In genomic region chr1:232627171-232627570, GRCh38 we compare ENCODE assay signal across 11 cellular contexts. TPM values are rescaled to one million over a fixed set of nuclear protein-coding genes. Genes with fewer than 3 reads are reported as not detected.
DNase-seq lines count a peak whose midpoint lies in the region; ATAC-seq and TF ChIP-seq lines count a peak whose summit lies in the region.
"Had no signal": no experiment of that assay in that cellular context is flagged by ENCODE, and none has a peak within 500 bp of the region (broad histone marks: within the 10 kb centered on the region; RNA-seq: fewer than 3 reads in every experiment).

No MANE protein-coding gene starts in this region.

- H3K9me3 ChIP-seq in Caco-2 (no peaks in the 10 kb centered on the region), IMR-90 (ENCODE audit: control insufficient read depth, insufficient read depth, low read length) (no peaks in the 10 kb centered on the region), endocrine pancreas (ENCODE audit: control insufficient read depth, low read length) (no peaks in the 10 kb centered on the region), muscle layer of duodenum (ENCODE audit: control insufficient read depth in 1 of 2, low read length in 2 of 2) (no peaks in the 10 kb centered on the region), Karpas-422 (ENCODE audit: low read length) (no peaks in the 10 kb centered on the region)
- H3K9me3 ChIP-seq: SK-N-SH had no signal

- intact Hi-C loops in Caco-2 (cut with micrococcal nuclease; ENCODE audit: unreplicated experiment): loop anchor here (1.0 to 10.0 kb wide), 4 partner anchors 71 to 580 kb away; no protein-coding TSS in a partner anchor
- intact Hi-C loops in IMR-90 (cut with micrococcal nuclease): loop anchor here (5.0 to 10.0 kb wide), 4 partner anchors 155 to 612 kb away; no protein-coding TSS in a partner anchor
- intact Hi-C loops in lower leg skin (cut with DNase I; ENCODE audit: low total_unique reads): loop anchor here (5.0 kb wide), 1 partner anchor 760 kb away; no protein-coding TSS in a partner anchor

- no CpG with 5 or more reads among the region's 4 CpGs for WGBS in IMR-90 (ENCODE audit: extremely low coverage in 2 of 2, insufficient read length in 1 of 2), 2 experiments
- whole genome bisulfite sequencing in lower leg skin, 2 donors: 49 to 64% methylated on average over 4 of the region's 4 CpGs

- no peaks in the 10 kb centered on the region for H3K36me3 Mint-ChIP-seq in Caco-2 (ENCODE audit: insufficient read depth, unreplicated experiment)
- H3K36me3 Mint-ChIP-seq: memory B cell had no signal

- peaks cover 6 to 20% of the 10 kb centered on the region in 2 experiments; a peak in 3 of 4 replicates for H3K79me1 ChIP-seq in IMR-90 (ENCODE audit: low read depth in 1 of 2, low read length in 2 of 2)

- no peaks in the 10 kb centered on the region for H3K36me3 ChIP-seq in Caco-2 (ENCODE audit: control insufficient read depth, insufficient read depth, low read length)
- no peaks in the 10 kb centered on the region for H3K36me3 ChIP-seq in IMR-90 (ENCODE audit: control insufficient read depth, insufficient read depth, low read length)
- H3K36me3 ChIP-seq in endocrine pancreas (ENCODE audit: control insufficient read depth, insufficient read depth, low read length): no peaks in the 10 kb centered on the region
- H3K36me3 ChIP-seq in muscle layer of duodenum (ENCODE audit: control insufficient read depth in 1 of 2, insufficient read depth in 2 of 2, low read length in 2 of 2): no peaks in the 10 kb centered on the region
- no peaks in the 10 kb centered on the region for H3K36me3 ChIP-seq in Karpas-422 (ENCODE audit: insufficient read depth, low read length)

- CTCF ChIA-PET in Caco-2 (lab: Charles Lee) (interaction anchor here (0.6 to 1.3 kb wide), 22 partner anchors 10 to 760 kb away, joined by 3 to 18 read pairs (median 4); no protein-coding TSS in a partner anchor), IMR-90 (lab: Yijun Ruan, JAX) (interaction anchor here (0.6 to 1.5 kb wide), 5 partner anchors 48 to 486 kb away, joined by 3 to 5 read pairs (median 3); no protein-coding TSS in a partner anchor)

- TF ChIP-seq RAD21 in IMR-90 (IDR thresholded peaks at IDR 0.05; ENCODE audit: low read length): no peak

- DNase-seq in Caco-2 (no peak), IMR-90 (no peak), Karpas-422 (no peak), DMS114 treated with DMSO at 0.1 percent for 48 hours (lab: John Stamatoyannopoulos, UW; ENCODE audit: unreplicated experiment) (no peak), lower leg skin (ENCODE audit: low spot score in 2 of 2) (no peak)
- DNase-seq: stimulated activated naive CD8-positive, alpha-beta T cell treated with anti-CD3 and anti-CD28 coated beads, Interleukin-15, Interleukin-2, amounts not matched to agents 100 U/mL and 50 U/mL, for 24 hours had no signal

- H3K27ac ChIP-seq in IMR-90 (ENCODE audit: insufficient read depth, low read length) (no peak overlapping the region), muscle layer of duodenum (ENCODE audit: low read length) (no peak overlapping the region), Karpas-422 (ENCODE audit: low read length) (no peak overlapping the region)

- H3K56ac ChIP-seq in IMR-90 (ENCODE audit: extremely low read depth, insufficient read depth, low read length): no peak overlapping the region

- H3K4me2 ChIP-seq in IMR-90 (ENCODE audit: low read depth, low read length): peak overlapping the region; percentile 55; the same call in 1 of the 2 replicates
- no peak overlapping the region for H3K4me2 ChIP-seq in Karpas-422 (ENCODE audit: low read depth, low read length, poor library complexity, severe bottlenecking)
- H3K4me2 ChIP-seq: SK-N-SH had no signal

- no peak overlapping the region for H3K27ac Mint-ChIP-seq in Caco-2 (ENCODE audit: unreplicated experiment)
- H3K27ac Mint-ChIP-seq: memory B cell had no signal

- dilution Hi-C loops in IMR-90 (cut with HindIII; ENCODE audit: low sequenced_read_pairs, unreplicated experiment): no loop called here

- TF ChIP-seq POLR2A in IMR-90 (IDR thresholded peaks at IDR 0.05; ENCODE audit: low read depth, low read length): no peak
- no peak for TF ChIP-seq POLR2A in lower leg skin (IDR thresholded peaks at IDR 0.05)

- H4K20me1 ChIP-seq in IMR-90 (ENCODE audit: insufficient read depth, low read length) (peaks cover 3% of the 10 kb centered on the region; the same call in 1 of the 2 replicates), Karpas-422 (ENCODE audit: insufficient read depth, low read depth, low read length) (no peaks in the 10 kb centered on the region)

- ATAC-seq in IMR-90 (ENCODE audit: low read depth) (no peak), HG03457 (IDR thresholded peaks at IDR 0.05; ENCODE audit: unreplicated experiment) (no peak)
- ATAC-seq: stimulated activated naive CD8-positive, alpha-beta T cell treated with anti-CD3 and anti-CD28 coated beads, Interleukin-15, Interleukin-2, amounts not matched to agents 100 U/mL and 50 U/mL, for 24 hours had no signal

- no peak overlapping the region for H3K18ac ChIP-seq in IMR-90 (ENCODE audit: low read depth, low read length)

- H2AK5ac ChIP-seq in IMR-90 (ENCODE audit: low read depth, low read length): no peak overlapping the region

- H2BK120ac ChIP-seq in IMR-90 (ENCODE audit: low read depth, low read length): no peak overlapping the region

- 0 out of 3 replicates have a peak overlapping the region, but pooled peaks have one; percentile 57 for H2BK15ac ChIP-seq in IMR-90 (ENCODE audit: low read depth, low read length)

- H2AK9ac ChIP-seq in IMR-90 (replicated peaks; ENCODE audit: low read depth, low read length, poor library complexity): no peak overlapping the region

- H3K27me3 ChIP-seq in Caco-2 (replicated peaks; ENCODE audit: control insufficient read depth, insufficient read depth, low read length) (no peaks in the 10 kb centered on the region), IMR-90 (ENCODE audit: control insufficient read depth, insufficient read depth, low read length) (no peaks in the 10 kb centered on the region), endocrine pancreas (ENCODE audit: control insufficient read depth, insufficient read depth, low read length) (no peaks in the 10 kb centered on the region), muscle layer of duodenum (ENCODE audit: low read depth, low read length) (no peaks in the 10 kb centered on the region), Karpas-422 (ENCODE audit: low read length) (no peaks in the 10 kb centered on the region)

- no peaks in the 10 kb centered on the region for H3K9me2 ChIP-seq in Karpas-422 (replicated peaks; ENCODE audit: insufficient read depth, low read length)
- H3K9me2 ChIP-seq: SK-N-SH had no signal

- H3K4me1 Mint-ChIP-seq in Caco-2 (ENCODE audit: low read depth, unreplicated experiment): peaks cover 19% of the 10 kb centered on the region

- H3K9ac ChIP-seq in IMR-90 (ENCODE audit: low read depth, low read length): no peak overlapping the region
- no peak overlapping the region for H3K9ac ChIP-seq in endocrine pancreas (ENCODE audit: control insufficient read depth, insufficient read depth, low read length)
- H3K9ac ChIP-seq in Karpas-422 (ENCODE audit: low read length): no peak overlapping the region
- H3K9ac ChIP-seq: SK-N-SH had no signal

- peak overlapping the region; percentile 20; the same call in 1 of the 2 replicates for H2BK20ac ChIP-seq in IMR-90 (ENCODE audit: low read depth, low read length)

- H4K8ac ChIP-seq in IMR-90 (ENCODE audit: low read depth in 2 of 2, low read length in 2 of 2): no peak overlapping the region

- no peaks in the 10 kb centered on the region for H3K79me2 ChIP-seq in Karpas-422 (ENCODE audit: low read length)

- H3K9me1 ChIP-seq in IMR-90 (ENCODE audit: insufficient read depth, low read length): peaks cover 5% of the 10 kb centered on the region; the same call in 1 of the 2 replicates

- no peak overlapping the region for H2BK5ac ChIP-seq in IMR-90 (ENCODE audit: low read depth, low read length, poor library complexity, severe bottlenecking)

- H3K4me3 ChIP-seq in Caco-2 (ENCODE audit: low read depth, low read length) (no peak overlapping the region), IMR-90 (ENCODE audit: insufficient read depth, low read depth, low read length) (no peak overlapping the region), endocrine pancreas (ENCODE audit: control insufficient read depth, insufficient read depth, low read length) (peak overlapping the region; percentile 76), muscle layer of duodenum (ENCODE audit: low read depth in 1 of 2, low read length in 2 of 2) (peak overlapping the region; percentile 87 to 89), Karpas-422 (ENCODE audit: low read length) (no peak overlapping the region), lower leg skin (ENCODE audit: low read depth, poor library complexity, severe bottlenecking) (no peak overlapping the region)

- H4K5ac ChIP-seq in IMR-90 (ENCODE audit: low read depth, low read length): no peak overlapping the region

- H3K14ac ChIP-seq in IMR-90 (replicated peaks; ENCODE audit: low read depth, low read length): no peak overlapping the region

- no peaks in the 10 kb centered on the region for H3K27me3 Mint-ChIP-seq in Caco-2 (ENCODE audit: insufficient read depth, unreplicated experiment)

- H3K4ac ChIP-seq in IMR-90 (ENCODE audit: low read depth, low read length): no peak overlapping the region

- no peak overlapping the region for H3K23ac ChIP-seq in IMR-90 (ENCODE audit: low read depth, low read length)

- TF ChIP-seq CTCF in Caco-2 (IDR thresholded peaks at IDR 0.05; ENCODE audit: insufficient read depth in 1 of 2, low read depth in 1 of 2, low read length in 1 of 2, severe bottlenecking in 1 of 2, unreplicated experiment in 1 of 2) (no peak), IMR-90 (conservative IDR thresholded peaks at IDR 0.05; ENCODE audit: low read depth, low read length) (no peak), lower leg skin (IDR thresholded peaks at IDR 0.05) (no peak)

- H3K9me3 Mint-ChIP-seq in Caco-2 (ENCODE audit: unreplicated experiment): no peaks in the 10 kb centered on the region
- H3K9me3 Mint-ChIP-seq: memory B cell had no signal

- BruUV-seq in Caco-2 (replicated peaks; lab: Mats Ljungman, UMichigan): no TSS peak
- no TSS peak for BruUV-seq in IMR-90 (replicated peaks; lab: Mats Ljungman, UMichigan)

- H3K4me1 ChIP-seq in Caco-2 (peaks cover 29% of the 10 kb centered on the region), IMR-90 (ENCODE audit: control insufficient read depth, insufficient read depth, low read length) (peaks cover 2% of the 10 kb centered on the region; the same call in 1 of the 2 replicates), endocrine pancreas (ENCODE audit: control insufficient read depth, insufficient read depth, low read length) (peaks cover 6% of the 10 kb centered on the region), muscle layer of duodenum (ENCODE audit: control insufficient read depth in 1 of 2, insufficient read depth in 2 of 2, low read length in 2 of 2) (peaks cover 12 to 22% of the 10 kb centered on the region in 2 donors), Karpas-422 (ENCODE audit: low read length) (peaks cover 10% of the 10 kb centered on the region)

- no peak overlapping the region for H4K91ac ChIP-seq in IMR-90 (ENCODE audit: insufficient read depth, low read depth, low read length)

- POLR2A ChIA-PET in Caco-2 (lab: Charles Lee): interaction anchor here (1.0 kb wide), 1 partner anchor 71 kb away, joined by 3 read pairs; no protein-coding TSS in a partner anchor
- POLR2A ChIA-PET in IMR-90 (lab: Charles Lee; ENCODE audit: unreplicated experiment): no interaction called here

- peak overlapping the region; percentile 29 for H3K4me3 Mint-ChIP-seq in Caco-2 (ENCODE audit: unreplicated experiment)
- H3K4me3 Mint-ChIP-seq: memory B cell had no signal

- no peak overlapping the region for H2AFZ ChIP-seq in IMR-90 (replicated peaks; ENCODE audit: low read length, poor library complexity)
- H2AFZ ChIP-seq in Karpas-422 (ENCODE audit: low read length): no peak overlapping the region

- in situ Hi-C loops in IMR-90 (cut with MboI; ENCODE audit: low sequenced_read_pairs): loop anchor here (5.0 to 25.0 kb wide), 2 partner anchors 465 to 755 kb away; no protein-coding TSS in a partner anchor

RNA-seq across cellular contexts. Expression of gene SIPA1L2, which starts 2.8 kb away (rescaled TPM):
- total RNA-seq in Caco-2 (2022) (13.2 and 18.6 TPM in 2 replicates), IMR-90 (2012; rRNA removed) (11.9 and 13.4 TPM in 2 replicates), lower leg skin (10 to 100 TPM in 3 of 4 donors, 1 to 10 TPM in 1; 8.9 to 22.6 (median 16.6) TPM)
- polyA plus RNA-seq in IMR-90 (2012; rRNA removed): 6.2 and 7.1 TPM in 2 replicates
- 3.5 and 6.2 TPM in 2 replicates for polyA plus RNA-seq in IMR-90 (2012; cell fraction: cytosol; rRNA removed)
- 12.0 and 22.7 TPM in 2 replicates for polyA plus RNA-seq in IMR-90 (2012; cell fraction: nucleus; rRNA removed; ENCODE audit: low replicate concordance)
- 0.04 TPM in 1 of 2 replicates, not detected in the other for total RNA-seq in Karpas-422 (2014; rRNA removed; shearing (Covaris generic); ENCODE audit: low replicate concordance)

Comparison
In these comparisons a context has a peak if more than half of its experiments do, and no peak if none do; other contexts are left out.
1. H3K4me3 ChIP-seq: peak in endocrine pancreas (single experiment) and muscle layer of duodenum (2 of 2); none in Caco-2 (single experiment), IMR-90 (single experiment), Karpas-422 (single experiment) and lower leg skin (single experiment).